Comparison of ENCODE assay signal across 8 cellular contexts in genomic region chr20:32762754-32763201, GRCh38. TPM values are rescaled to one million over a fixed set of nuclear protein-coding genes. Genes with fewer than 3 reads are reported as not detected.
DNase-seq lines count a peak whose midpoint lies in the region; ATAC-seq lines count a peak whose summit lies in the region.

No MANE protein-coding gene starts in this region.

- ATAC-seq in HG03196 (IDR thresholded peaks at IDR 0.05; ENCODE audit: unreplicated experiment), result peak; percentile 23
- peak; percentile 32 for ATAC-seq in sciatic nerve

- intact Hi-C loops in sciatic nerve (cut with DNase I), result no loop called here

- DNase-seq in NCI-H1105 treated with DMSO at 0.1 percent for 48 hours (lab: John Stamatoyannopoulos, UW) (peak; percentile 22), NCI-H1105 (lab: John Stamatoyannopoulos, UW) (no peak), germinal center (ENCODE audit: low spot score) (peak; percentile 50), sciatic nerve (ENCODE audit: low spot score) (no peak), ureter (ENCODE audit: low spot score) (no peak)
- peak; percentile 8 for DNase-seq in activated CD4-positive, alpha-beta T cell treated with anti-CD3 and anti-CD28 coated beads, Interleukin-2, amount 50 U/mL, for 1 hour
- DNase-seq in stimulated activated naive CD4-positive, alpha-beta T cell treated with Interleukin-2 at 50 U/mL for 16 hours (lab: John Stamatoyannopoulos, UW), result no peak

RNA-seq across cellular contexts. Expression of gene DNMT3B, which starts 0.6 kb away (rescaled TPM):
- 2.1 TPM for total RNA-seq in sciatic nerve
- 3.4 TPM for total RNA-seq in ureter

RNA-seq across cellular contexts. Expression of gene COMMD7, which starts 19.5 kb away (rescaled TPM):
- total RNA-seq in sciatic nerve (30.2 TPM), ureter (57.2 TPM)

RNA-seq across cellular contexts. Expression of gene MAPRE1, which starts 57.0 kb away (rescaled TPM):
- total RNA-seq in sciatic nerve (93.9 TPM), ureter (117 TPM)

Comparison
In these comparisons a context has a peak if more than half of its experiments do, and no peak if none do; other contexts are left out.
1. DNase-seq: peak in NCI-H1105 treated with DMSO at 0.1 percent for 48 hours (single experiment), activated CD4-positive, alpha-beta T cell treated with anti-CD3 and anti-CD28 coated beads, Interleukin-2, amount 50 U/mL, for 1 hour (single experiment) and germinal center (single experiment); none in NCI-H1105 (single experiment), sciatic nerve (single experiment), ureter (single experiment) and stimulated activated naive CD4-positive, alpha-beta T cell treated with Interleukin-2 at 50 U/mL for 16 hours (single experiment).